Comparison of ENCODE assay signal across 12 cellular contexts in genomic region chr21:38494688-38495087, GRCh38. TPM values are rescaled to one million over a fixed set of nuclear protein-coding genes. Genes with fewer than 3 reads are reported as not detected.
DNase-seq lines count a peak whose midpoint lies in the region; ATAC-seq and TF ChIP-seq lines count a peak whose summit lies in the region.
"Had no signal": no experiment of that assay in that cellular context is flagged by ENCODE, and none has a peak within 500 bp of the region (broad histone marks: within the 10 kb centered on the region; RNA-seq: fewer than 3 reads in every experiment).

No MANE protein-coding gene starts in this region.

- peak in 3 of 4 donors; percentile 4 to 33 (median 24) for ATAC-seq in heart left ventricle
- no peak for ATAC-seq in left ventricle myocardium superior
- ATAC-seq in mucosa of descending colon, result peak; percentile 16
- no peak for ATAC-seq in body of pancreas
- ATAC-seq: activated naive CD8-positive, alpha-beta T cell treated with anti-CD3 and anti-CD28 coated beads, Interleukin-2, amount 50 U/mL, for 24 hours had no signal

- peak overlapping the region in 11 of 12 donors; percentile 2 to 88 (median 83) for H3K27ac ChIP-seq in heart left ventricle
- H3K27ac ChIP-seq in uterus, result peak overlapping the region; percentile 9 to 89
- H3K27ac ChIP-seq in body of pancreas, result no peak overlapping the region
- H3K27ac ChIP-seq: testis had no signal

- H3K4me3 ChIP-seq in heart left ventricle (peak overlapping the region in 11 of 12 donors; percentile 28 to 65 (median 55)), mucosa of descending colon (no peak overlapping the region), uterus (no peak overlapping the region), body of pancreas (no peak overlapping the region)
- H3K4me3 ChIP-seq: testis had no signal

- TF ChIP-seq CTCF in heart left ventricle (IDR thresholded peaks at IDR 0.05) (no peak), mucosa of descending colon (IDR thresholded peaks at IDR 0.05) (no peak), uterus (IDR thresholded peaks at IDR 0.05) (no peak), body of pancreas (IDR thresholded peaks at IDR 0.05) (no peak)

- DNase-seq in heart left ventricle, result no peak
- DNase-seq in left ventricle myocardium superior, result no peak
- DNase-seq in dermis blood vessel endothelial cell, result peak; percentile 75
- DNase-seq in mucosa of descending colon, result no peak
- DNase-seq in uterus, result no peak
- DNase-seq in NCI-H226, result no peak
- DNase-seq in body of pancreas, result no peak
- DNase-seq in T-helper 1 cell, result no peak
- DNase-seq: activated naive CD8-positive, alpha-beta T cell treated with anti-CD3 and anti-CD28 coated beads, Interleukin-2, amount 50 U/mL, for 24 hours; sigmoid colon; testis had no signal

- H3K4me1 ChIP-seq in heart left ventricle, result peaks cover 0 to 39% (median 5%) of the 10 kb centered on the region in 12 donors
- peaks cover 3% of the 10 kb centered on the region for H3K4me1 ChIP-seq in mucosa of descending colon (ENCODE audit: low read depth)
- no peaks in the 10 kb centered on the region for H3K4me1 ChIP-seq in uterus
- no peaks in the 10 kb centered on the region for H3K4me1 ChIP-seq in body of pancreas
- H3K4me1 ChIP-seq: sigmoid colon, testis had no signal

- H3K9me3 ChIP-seq in heart left ventricle, result no peaks in the 10 kb centered on the region
- no peaks in the 10 kb centered on the region for H3K9me3 ChIP-seq in mucosa of descending colon
- no peaks in the 10 kb centered on the region for H3K9me3 ChIP-seq in uterus
- H3K9me3 ChIP-seq in body of pancreas, result no peaks in the 10 kb centered on the region
- H3K9me3 ChIP-seq: sigmoid colon, testis had no signal

- WGBS in heart left ventricle, 4 donors, result 54 to 74% (median 60%) methylated on average over 6 of the region's 6 CpGs
- WGBS in body of pancreas, 2 donors, result 31 to 44% methylated on average over 6 of the region's 6 CpGs

- intact Hi-C loops in heart left ventricle (cut with DNase I) (loop anchor here in 4 of 10 donors (10.0 kb wide), 3 partner anchors 60 to 110 kb away; no protein-coding TSS in a partner anchor), left ventricle myocardium superior (cut with micrococcal nuclease) (loop anchor here (10.0 kb wide), 1 partner anchor 110 kb away; no protein-coding TSS in a partner anchor), mucosa of descending colon (cut with DNase I, micrococcal nuclease) (no loop called here), uterus (cut with DNase I; ENCODE audit: low total_unique reads) (no loop called here), body of pancreas (cut with DNase I) (no loop called here)

- no peaks in the 10 kb centered on the region for H3K27me3 ChIP-seq in heart left ventricle
- H3K27me3 ChIP-seq in uterus, result no peaks in the 10 kb centered on the region
- no peaks in the 10 kb centered on the region for H3K27me3 ChIP-seq in body of pancreas
- H3K27me3 ChIP-seq: sigmoid colon, testis had no signal

- H3K36me3 ChIP-seq in heart left ventricle, result no peaks in the 10 kb centered on the region
- no peaks in the 10 kb centered on the region for H3K36me3 ChIP-seq in mucosa of descending colon (ENCODE audit: low read depth)
- H3K36me3 ChIP-seq in uterus, result no peaks in the 10 kb centered on the region
- H3K36me3 ChIP-seq in body of pancreas (replicated peaks in 1 of 2; ENCODE audit: insufficient read depth in 1 of 2, low read depth in 2 of 2), result no peaks in the 10 kb centered on the region
- H3K36me3 ChIP-seq: sigmoid colon had no signal

- TF ChIP-seq POLR2A in heart left ventricle (IDR thresholded peaks at IDR 0.05) (peak in 1 of 2 donors; percentile 16), uterus (IDR thresholded peaks at IDR 0.05) (peak in 1 of 2 donors; percentile 19), body of pancreas (IDR thresholded peaks at IDR 0.05) (no peak)

RNA-seq across cellular contexts. Expression of gene ERG, which starts 3.6 kb away (rescaled TPM):
- total RNA-seq in heart left ventricle (10 to 100 TPM; 11.6 to 37.9 (median 15.8) TPM), left ventricle myocardium superior (19.3 TPM), dermis blood vessel endothelial cell (88.8 and 98.8 TPM in 2 replicates), mucosa of descending colon (1 to 10 TPM; 4.0 to 8.4 (median 4.3) TPM), uterus (10 to 100 TPM; 10.4 to 78.6 (median 31.1) TPM), body of pancreas (1 to 10 TPM; 4.2 to 7.3 TPM)
- 10 to 100 TPM in 1 of 2 donors, 1 to 10 TPM in 1; 5.9 to 11.7 TPM for polyA plus RNA-seq in heart left ventricle
- total RNA-seq: NCI-H460 had no signal

Comparison
In these comparisons a context has a peak if more than half of its experiments do, and no peak if none do; other contexts are left out.
1. ATAC-seq: peak in heart left ventricle (3 of 4) and mucosa of descending colon (single experiment); none in left ventricle myocardium superior (single experiment) and body of pancreas (single experiment).
2. H3K27ac ChIP-seq: peak in heart left ventricle (11 of 12) and uterus (2 of 2); none in body of pancreas (0 of 4).
3. H3K4me3 ChIP-seq: peak in heart left ventricle (11 of 12); none in mucosa of descending colon (single experiment), uterus (0 of 2) and body of pancreas (0 of 2).